ENCODE assay signal across 10 cellular contexts in the genomic region with DNA sequence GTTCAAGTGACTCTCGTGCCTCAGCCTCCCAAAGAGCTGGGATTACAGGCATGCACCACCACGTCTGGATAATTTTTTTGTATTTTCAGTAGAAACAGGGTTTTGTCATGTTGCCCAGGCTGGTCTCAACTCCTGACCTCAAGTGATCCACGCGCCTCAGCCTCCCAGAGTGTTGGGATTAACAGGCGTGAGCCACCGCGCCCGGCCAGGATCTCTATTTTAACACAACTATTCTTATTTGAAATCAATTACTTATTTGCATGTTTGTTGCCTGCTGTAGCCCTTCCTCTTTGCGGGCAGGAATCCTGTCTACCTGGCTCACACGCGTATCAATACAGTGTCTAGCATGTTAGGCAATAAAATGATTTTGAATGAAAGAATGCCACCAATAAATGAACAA. TPM values are rescaled to one million over a fixed set of nuclear protein-coding genes. Genes with fewer than 3 reads are reported as not detected.
DNase-seq lines count a peak whose midpoint lies in the region; ATAC-seq and TF ChIP-seq lines count a peak whose summit lies in the region.
"Had no signal": no experiment of that assay in that cellular context is flagged by ENCODE, and none has a peak within 500 bp of the region (broad histone marks: within the 10 kb centered on the region; RNA-seq: fewer than 3 reads in every experiment).

No MANE protein-coding gene starts in this region.

- H3K27me3 ChIP-seq in iPS-18a (ENCODE audit: control insufficient read depth, insufficient read depth, low read length) = no peaks in the 10 kb centered on the region
- H3K27me3 ChIP-seq: thyroid gland had no signal

- TF ChIP-seq CTCF in type B pancreatic cell (conservative IDR thresholded peaks at IDR 0.05) (no peak), omental fat pad (IDR thresholded peaks at IDR 0.05) (no peak), osteocyte (IDR thresholded peaks at IDR 0.05) (no peak)

- H3K36me3 ChIP-seq in iPS-18a (ENCODE audit: control insufficient read depth, low read depth, low read length) = peaks cover 7% of the 10 kb centered on the region
- H3K36me3 ChIP-seq: thyroid gland had no signal

- no peaks in the 10 kb centered on the region for H3K9me3 Mint-ChIP-seq in activated naive CD4-positive, alpha-beta T cell treated with anti-CD3 and anti-CD28 coated beads, Interleukin-2, amount 50 U/mL, for 24 hours
- H3K9me3 Mint-ChIP-seq in activated naive CD4-positive, alpha-beta T cell treated with anti-CD3 and anti-CD28 coated beads, Interleukin-2, amount 10 ng/mL, durations not matched to agents 7 days and 5 days = no peaks in the 10 kb centered on the region
- no peaks in the 10 kb centered on the region for H3K9me3 Mint-ChIP-seq in T-cell
- H3K9me3 Mint-ChIP-seq in type B pancreatic cell = no peaks in the 10 kb centered on the region
- no peaks in the 10 kb centered on the region for H3K9me3 Mint-ChIP-seq in osteocyte (ENCODE audit: unreplicated experiment)

- POLR2A ChIA-PET in T-cell (lab: Charles Lee) = interaction anchor here in 1 of 2 donors (2.1 kb wide), 1 partner anchor 717 kb away, joined by 6 read pairs; a partner anchor contains a TSS

- H3K4me3 ChIP-seq in iPS-18a (ENCODE audit: low read length) = peak overlapping the region; percentile 40

- H3K27ac Mint-ChIP-seq in activated naive CD4-positive, alpha-beta T cell treated with anti-CD3 and anti-CD28 coated beads, Interleukin-2, amount 50 U/mL, for 24 hours = peak overlapping the region; percentile 95
- H3K27ac Mint-ChIP-seq in activated naive CD4-positive, alpha-beta T cell treated with anti-CD3 and anti-CD28 coated beads, Interleukin-2, amount 10 ng/mL, durations not matched to agents 7 days and 5 days = no peak overlapping the region
- H3K27ac Mint-ChIP-seq in T-cell = peak overlapping the region; percentile 87 to 90
- peak overlapping the region; percentile 85 for H3K27ac Mint-ChIP-seq in type B pancreatic cell
- no peak overlapping the region for H3K27ac Mint-ChIP-seq in osteocyte (ENCODE audit: unreplicated experiment)

- H3K4me3 Mint-ChIP-seq in activated naive CD4-positive, alpha-beta T cell treated with anti-CD3 and anti-CD28 coated beads, Interleukin-2, amount 50 U/mL, for 24 hours = peak overlapping the region; percentile 97
- no peak overlapping the region for H3K4me3 Mint-ChIP-seq in activated naive CD4-positive, alpha-beta T cell treated with anti-CD3 and anti-CD28 coated beads, Interleukin-2, amount 10 ng/mL, durations not matched to agents 7 days and 5 days
- peak overlapping the region; percentile 92 to 94 (median 93) for H3K4me3 Mint-ChIP-seq in T-cell
- peak overlapping the region; percentile 95 for H3K4me3 Mint-ChIP-seq in type B pancreatic cell
- H3K4me3 Mint-ChIP-seq in osteocyte (ENCODE audit: unreplicated experiment) = no peak overlapping the region

- H3K4me1 Mint-ChIP-seq in activated naive CD4-positive, alpha-beta T cell treated with anti-CD3 and anti-CD28 coated beads, Interleukin-2, amount 50 U/mL, for 24 hours = peaks cover 23% of the 10 kb centered on the region
- peaks cover 24% of the 10 kb centered on the region for H3K4me1 Mint-ChIP-seq in activated naive CD4-positive, alpha-beta T cell treated with anti-CD3 and anti-CD28 coated beads, Interleukin-2, amount 10 ng/mL, durations not matched to agents 7 days and 5 days
- peaks cover 26 to 34% (median 28%) of the 10 kb centered on the region in 3 donors for H3K4me1 Mint-ChIP-seq in T-cell
- peaks cover 18% of the 10 kb centered on the region for H3K4me1 Mint-ChIP-seq in type B pancreatic cell (ENCODE audit: unreplicated experiment)
- H3K4me1 Mint-ChIP-seq in osteocyte (ENCODE audit: unreplicated experiment) = peaks cover 15% of the 10 kb centered on the region

- DNase-seq in activated naive CD4-positive, alpha-beta T cell treated with anti-CD3 and anti-CD28 coated beads, Interleukin-2, amount 10 ng/mL, durations not matched to agents 7 days and 5 days = no peak
- DNase-seq in T-cell (no peak), type B pancreatic cell (ENCODE audit: extremely low spot score, unreplicated experiment) (no peak), omental fat pad (ENCODE audit: low spot score) (no peak), osteocyte (ENCODE audit: extremely low spot score, unreplicated experiment) (no peak)

- no peaks in the 10 kb centered on the region for H3K9me3 ChIP-seq in iPS-18a (ENCODE audit: control insufficient read depth, low read depth, low read length)
- H3K9me3 ChIP-seq: neutrophil, thyroid gland had no signal

- ATAC-seq in T-cell (replicated peaks in 1 of 4) (no peak), omental fat pad (ENCODE audit: low FRiP score) (no peak), GM21786 (IDR thresholded peaks at IDR 0.05; ENCODE audit: unreplicated experiment) (no peak)

- H3K27me3 Mint-ChIP-seq in activated naive CD4-positive, alpha-beta T cell treated with anti-CD3 and anti-CD28 coated beads, Interleukin-2, amount 50 U/mL, for 24 hours = no peaks in the 10 kb centered on the region
- H3K27me3 Mint-ChIP-seq in activated naive CD4-positive, alpha-beta T cell treated with anti-CD3 and anti-CD28 coated beads, Interleukin-2, amount 10 ng/mL, durations not matched to agents 7 days and 5 days = no peaks in the 10 kb centered on the region
- no peaks in the 10 kb centered on the region for H3K27me3 Mint-ChIP-seq in T-cell
- peaks cover 6% of the 10 kb centered on the region for H3K27me3 Mint-ChIP-seq in type B pancreatic cell
- H3K27me3 Mint-ChIP-seq in osteocyte (ENCODE audit: unreplicated experiment) = peaks cover 19% of the 10 kb centered on the region

- no peak overlapping the region for H3K27ac ChIP-seq in iPS-18a (ENCODE audit: low read length)
- H3K27ac ChIP-seq: thyroid gland had no signal

- H3K9ac ChIP-seq in iPS-18a (ENCODE audit: low read length) = no peak overlapping the region

- CTCF ChIA-PET in activated naive CD4-positive, alpha-beta T cell treated with anti-CD3 and anti-CD28 coated beads, Interleukin-2, amount 10 ng/mL, durations not matched to agents 7 days and 5 days (lab: Charles Lee) = interaction anchor here (0.7 to 7.5 kb wide), 20 partner anchors 42 to 782 kb away, joined by 3 to 133 read pairs (median 4); a partner anchor contains a TSS
- CTCF ChIA-PET in T-cell (lab: Charles Lee) = interaction anchor here (0.6 to 3.7 kb wide), 21 partner anchors 8 to 782 kb away, joined by 3 to 52 read pairs (median 7); a partner anchor contains a TSS

- peaks cover 19% of the 10 kb centered on the region for H3K4me1 ChIP-seq in iPS-18a (ENCODE audit: control insufficient read depth, low read depth, low read length)

- no peaks in the 10 kb centered on the region for H3K36me3 Mint-ChIP-seq in activated naive CD4-positive, alpha-beta T cell treated with anti-CD3 and anti-CD28 coated beads, Interleukin-2, amount 50 U/mL, for 24 hours
- peaks cover 5% of the 10 kb centered on the region for H3K36me3 Mint-ChIP-seq in activated naive CD4-positive, alpha-beta T cell treated with anti-CD3 and anti-CD28 coated beads, Interleukin-2, amount 10 ng/mL, durations not matched to agents 7 days and 5 days
- H3K36me3 Mint-ChIP-seq in T-cell (peaks cover 2% of the 10 kb centered on the region), type B pancreatic cell (no peaks in the 10 kb centered on the region), osteocyte (ENCODE audit: unreplicated experiment) (no peaks in the 10 kb centered on the region)

RNA-seq across cellular contexts. Expression of a gene that starts 0.8 kb away (rescaled TPM):
- total RNA-seq in T-cell (10 to 100 TPM; 26.7 to 32.9 (median 27.5) TPM), type B pancreatic cell (ENCODE audit: low replicate concordance) (21.7 and 26.1 TPM in 2 replicates), omental fat pad (10 to 100 TPM; 15.1 to 29.5 (median 21.1) TPM), osteocyte (19.7 and 23.0 TPM in 2 replicates)

RNA-seq across cellular contexts. Expression of a gene that starts 41.6 kb away (rescaled TPM):
- 10 to 100 TPM; 17.0 to 28.4 (median 24.6) TPM for total RNA-seq in T-cell
- 16.7 and 17.9 TPM in 2 replicates for total RNA-seq in type B pancreatic cell (ENCODE audit: low replicate concordance)
- total RNA-seq in omental fat pad = 10 to 100 TPM; 15.6 to 51.8 (median 25.3) TPM
- total RNA-seq in osteocyte = 19.4 and 20.3 TPM in 2 replicates

Comparison
In these comparisons a context has a peak if more than half of its experiments do, and no peak if none do; other contexts are left out.
1. H3K27ac Mint-ChIP-seq: peak in activated naive CD4-positive, alpha-beta T cell treated with anti-CD3 and anti-CD28 coated beads, Interleukin-2, amount 50 U/mL, for 24 hours (single experiment), T-cell (2 of 2) and type B pancreatic cell (single experiment); none in activated naive CD4-positive, alpha-beta T cell treated with anti-CD3 and anti-CD28 coated beads, Interleukin-2, amount 10 ng/mL, durations not matched to agents 7 days and 5 days (single experiment) and osteocyte (single experiment).
2. H3K4me3 Mint-ChIP-seq: peak in activated naive CD4-positive, alpha-beta T cell treated with anti-CD3 and anti-CD28 coated beads, Interleukin-2, amount 50 U/mL, for 24 hours (single experiment), T-cell (3 of 3) and type B pancreatic cell (single experiment); none in activated naive CD4-positive, alpha-beta T cell treated with anti-CD3 and anti-CD28 coated beads, Interleukin-2, amount 10 ng/mL, durations not matched to agents 7 days and 5 days (single experiment) and osteocyte (single experiment).